Comparison of ENCODE assay signal across 8 cellular contexts in the genomic region with DNA sequence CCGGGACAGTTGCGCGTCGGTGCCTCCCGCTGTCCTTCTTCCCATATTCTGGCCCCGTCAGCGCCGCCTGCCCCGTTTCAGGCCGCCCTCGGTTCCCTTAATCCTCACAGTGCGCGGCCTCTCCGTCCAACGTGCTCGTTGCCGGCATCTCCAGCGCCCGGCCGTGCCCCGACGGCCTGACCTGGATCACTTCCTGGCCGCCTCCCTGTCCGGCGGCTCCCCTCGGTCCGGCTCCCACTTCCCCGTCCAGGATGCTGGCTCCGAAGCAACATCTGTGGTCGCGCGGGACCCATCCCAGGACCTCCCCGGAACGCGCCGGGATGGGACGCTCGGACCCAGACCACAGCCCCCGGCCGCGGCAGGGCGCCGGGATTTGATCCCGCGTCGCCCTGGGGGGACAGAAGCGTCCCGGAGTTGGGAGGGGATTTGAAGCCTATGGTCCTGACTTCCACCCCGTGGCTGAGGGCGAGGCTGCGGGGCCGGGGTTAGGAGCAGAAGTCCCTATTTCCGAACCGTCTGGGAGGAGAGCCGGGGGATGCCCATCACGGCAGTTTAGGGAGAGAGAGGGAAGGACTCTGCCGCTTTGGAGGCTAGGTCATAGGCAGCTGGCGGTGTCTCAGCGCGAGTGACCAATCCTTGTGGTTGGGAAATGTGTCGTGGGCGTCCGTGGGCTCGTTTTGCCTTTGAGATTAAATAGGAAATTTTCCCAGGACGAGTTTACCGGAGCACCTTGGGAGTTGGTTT. TPM values are rescaled to one million over a fixed set of nuclear protein-coding genes. Genes with fewer than 3 reads are reported as not detected.
DNase-seq lines count a peak whose midpoint lies in the region; TF ChIP-seq lines count a peak whose summit lies in the region.

No MANE protein-coding gene starts in this region.

- H2AFZ ChIP-seq in OCI-LY3 (ENCODE audit: low read depth, low read length): 0 out of 2 replicates have a peak overlapping the region, but pooled peaks have one; percentile 26

- peak overlapping the region; percentile 96 for H3K27ac Mint-ChIP-seq in mesothelial cell of epicardium

- peaks cover 16% of the 10 kb centered on the region for H3K79me2 ChIP-seq in OCI-LY3 (ENCODE audit: low read length)

- CTCF ChIA-PET in HEK293T (lab: Yijun Ruan, JAX): no interaction called here

- H3K9me3 ChIP-seq in OCI-LY3 (ENCODE audit: insufficient read depth, low read length): no peaks in the 10 kb centered on the region

- H3K36me3 Mint-ChIP-seq in mesothelial cell of epicardium: peaks cover 3% of the 10 kb centered on the region

- H3K27ac ChIP-seq in OCI-LY3 (ENCODE audit: low read length): no peak overlapping the region

- H3K4me1 Mint-ChIP-seq in mesothelial cell of epicardium: peaks cover 14% of the 10 kb centered on the region

- peak overlapping the region; percentile 74 for H3K4me2 ChIP-seq in OCI-LY3 (ENCODE audit: low read length)

- peak overlapping the region; percentile 89 for H3K4me3 Mint-ChIP-seq in mesothelial cell of epicardium

- peaks cover 4% of the 10 kb centered on the region for H3K9me3 Mint-ChIP-seq in mesothelial cell of epicardium

- H3K9ac ChIP-seq in OCI-LY3 (ENCODE audit: low read length): peak overlapping the region; percentile 94

- no peaks in the 10 kb centered on the region for H3K27me3 ChIP-seq in OCI-LY3 (ENCODE audit: low read depth, low read length)

- peak overlapping the region; percentile 90 for H3K4me3 ChIP-seq in OCI-LY3 (ENCODE audit: low read length)

- H3K36me3 ChIP-seq in OCI-LY3 (replicated peaks; ENCODE audit: low read depth, low read length): no peaks in the 10 kb centered on the region

- H4K20me1 ChIP-seq in OCI-LY3 (ENCODE audit: insufficient read depth, low read length): no peaks in the 10 kb centered on the region

- POLR2A ChIA-PET in HEK293T (lab: Yijun Ruan, JAX): interaction anchor here (2.0 kb wide), 1 partner anchor 28 kb away, joined by 10 read pairs; no protein-coding TSS in a partner anchor

- H3K27me3 Mint-ChIP-seq in mesothelial cell of epicardium (ENCODE audit: low read depth): no peaks in the 10 kb centered on the region

- peak; percentile 9 for DNase-seq in SKM-1 (lab: John Stamatoyannopoulos, UW; ENCODE audit: unreplicated experiment)
- no peak for DNase-seq in SKM-1 treated with dmso at 0.1 percent for 144 hours (lab: John Stamatoyannopoulos, UW; ENCODE audit: unreplicated experiment)
- peak; percentile 31 for DNase-seq in HEK293T (ENCODE audit: extremely low spot score)
- DNase-seq in dermis blood vessel endothelial cell: peak; percentile 44
- DNase-seq in mesothelial cell of epicardium (ENCODE audit: low spot score in 2 of 2, unreplicated experiment in 2 of 2): no peak
- no peak for DNase-seq in SHP77 (lab: John Stamatoyannopoulos, UW)
- no peak for DNase-seq in HUDEP-2 (lab: John Stamatoyannopoulos, UW; ENCODE audit: unreplicated experiment in 76 of 76)

- peaks cover 8% of the 10 kb centered on the region for H3K4me1 ChIP-seq in OCI-LY3 (ENCODE audit: low read length)

- TF ChIP-seq CTCF in OCI-LY3 (IDR thresholded peaks at IDR 0.05; ENCODE audit: low read depth, low read length) (no peak), mesothelial cell of epicardium (IDR thresholded peaks at IDR 0.05; ENCODE audit: unreplicated experiment) (no peak)

TF ChIP-seq in HEK293T, 16 proteins besides CTCF, POLR2A, EP300 and RAD21:
- TF ChIP-seq, protein P1, sequence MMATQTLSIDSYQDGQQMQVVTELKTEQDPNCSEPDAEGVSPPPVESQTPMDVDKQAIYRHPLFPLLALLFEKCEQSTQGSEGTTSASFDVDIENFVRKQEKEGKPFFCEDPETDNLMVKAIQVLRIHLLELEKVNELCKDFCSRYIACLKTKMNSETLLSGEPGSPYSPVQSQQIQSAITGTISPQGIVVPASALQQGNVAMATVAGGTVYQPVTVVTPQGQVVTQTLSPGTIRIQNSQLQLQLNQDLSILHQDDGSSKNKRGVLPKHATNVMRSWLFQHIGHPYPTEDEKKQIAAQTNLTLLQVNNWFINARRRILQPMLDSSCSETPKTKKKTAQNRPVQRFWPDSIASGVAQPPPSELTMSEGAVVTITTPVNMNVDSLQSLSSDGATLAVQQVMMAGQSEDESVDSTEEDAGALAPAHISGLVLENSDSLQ (IDR thresholded peaks at IDR 0.05): no peak
- no peak for TF ChIP-seq L3MBTL2 (conservative IDR thresholded peaks at IDR 0.05)
- no peak for TF ChIP-seq CTBP1 (IDR thresholded peaks at IDR 0.05; ENCODE audit: borderline replicate concordance)
- no peak for TF ChIP-seq TARDBP (IDR thresholded peaks at IDR 0.05)
- no peak for TF ChIP-seq ARNT (IDR thresholded peaks at IDR 0.05)
- no peak for TF ChIP-seq ZNF384 (IDR thresholded peaks at IDR 0.05)
- TF ChIP-seq FOXM1 (IDR thresholded peaks at IDR 0.05; ENCODE audit: borderline replicate concordance): no peak
- no peak for TF ChIP-seq FOXA1 (IDR thresholded peaks at IDR 0.05)
- TF ChIP-seq LEF1 (IDR thresholded peaks at IDR 0.05; ENCODE audit: borderline replicate concordance): no peak
- no peak for TF ChIP-seq SP1 (IDR thresholded peaks at IDR 0.05)

RNA-seq across cellular contexts. Expression of a gene that starts 53.8 kb away (rescaled TPM):
- total RNA-seq in dermis blood vessel endothelial cell (6.2 and 6.5 TPM in 2 replicates), mesothelial cell of epicardium (14.3 to 15.9 TPM (median 15.2 TPM) in 3 replicates)

RNA-seq across cellular contexts. Expression of a gene that starts 58.0 kb away (rescaled TPM):
- total RNA-seq in dermis blood vessel endothelial cell: 19.5 and 33.2 TPM in 2 replicates
- 21.8 to 24.6 TPM (median 22.6 TPM) in 3 replicates for total RNA-seq in mesothelial cell of epicardium

Comparison
In these comparisons a context has a peak if more than half of its experiments do, and no peak if none do; other contexts are left out.
1. DNase-seq: peak in SKM-1 (single experiment), HEK293T (single experiment) and dermis blood vessel endothelial cell (single experiment); none in SKM-1 treated with dmso at 0.1 percent for 144 hours (single experiment), mesothelial cell of epicardium (0 of 2), SHP77 (0 of 2) and HUDEP-2 (0 of 76).